In genomic region chr5:31502506-31502905, GRCh38 we compare ENCODE assay signal across 15 cellular contexts.
"Had no signal": no experiment of that assay in that cellular context is flagged by ENCODE, and none has a peak within 500 bp of the region (broad histone marks: within the 10 kb centered on the region; RNA-seq: fewer than 3 reads in every experiment).

No MANE protein-coding gene starts in this region.

- H3K9me3 Mint-ChIP-seq: activated naive CD4-positive, alpha-beta T cell treated with anti-CD3 and anti-CD28 coated beads, Interleukin-2, amount 50 U/mL, for 24 hours; activated T-cell treated with anti-CD3 and anti-CD28 coated beads, Interleukin-2, amount 50 U/mL, for 24 hours; central memory CD8-positive, alpha-beta T cell; nephron progenitor cell; stimulated activated memory B cell treated with anti-CD40 and anti-IgM and Interleukin-4, amounts not matched to agents 10 μg/mL and 1 μg/mL and 100 μg/mL, for 72 hours; T-helper 2 cell treated with Interferon-gamma antibody and Interleukin-4, amounts not matched to agents 5 μg/mL and 100 μg/mL, for 36 hours had no signal

- DNase-seq: activated CD4-positive, alpha-beta T cell treated with anti-CD3 and anti-CD28 coated beads, Interleukin-2, amount 50 U/mL, for 48 hours; activated CD8-positive, alpha-beta memory T cell treated with anti-CD3 and anti-CD28 coated beads, Interleukin-2, amount 10 ng/mL, durations not matched to agents 7 days and 5 days; activated effector memory CD4-positive, alpha-beta T cell treated with Interleukin-2 at 50 U/mL for 16 hours; activated T-cell treated with anti-CD3 and anti-CD28 coated beads, Interleukin-2, amount 50 U/mL, for 24 hours; body of pancreas; mesendoderm; nephron progenitor cell; ovary; trophoblast cell had no signal

- H3K4me3 Mint-ChIP-seq: activated CD8-positive, alpha-beta memory T cell treated with anti-CD3 and anti-CD28 coated beads, Interleukin-2, amount 10 ng/mL, durations not matched to agents 7 days and 5 days; activated naive CD4-positive, alpha-beta T cell treated with anti-CD3 and anti-CD28 coated beads, Interleukin-2, amount 50 U/mL, for 24 hours; activated T-cell treated with anti-CD3 and anti-CD28 coated beads, Interleukin-2, amount 50 U/mL, for 24 hours; central memory CD8-positive, alpha-beta T cell; nephron progenitor cell; stimulated activated memory B cell treated with anti-CD40 and anti-IgM and Interleukin-4, amounts not matched to agents 10 μg/mL and 1 μg/mL and 100 μg/mL, for 72 hours; T-helper 2 cell treated with Interferon-gamma antibody and Interleukin-4, amounts not matched to agents 5 μg/mL and 100 μg/mL, for 36 hours had no signal

- H3K27me3 Mint-ChIP-seq: activated CD8-positive, alpha-beta memory T cell treated with anti-CD3 and anti-CD28 coated beads, Interleukin-2, amount 10 ng/mL, durations not matched to agents 7 days and 5 days; activated naive CD4-positive, alpha-beta T cell treated with anti-CD3 and anti-CD28 coated beads, Interleukin-2, amount 50 U/mL, for 24 hours; activated T-cell treated with anti-CD3 and anti-CD28 coated beads, Interleukin-2, amount 50 U/mL, for 24 hours; central memory CD8-positive, alpha-beta T cell; stimulated activated memory B cell treated with anti-CD40 and anti-IgM and Interleukin-4, amounts not matched to agents 10 μg/mL and 1 μg/mL and 100 μg/mL, for 72 hours had no signal

- H3K27ac Mint-ChIP-seq: activated CD8-positive, alpha-beta memory T cell treated with anti-CD3 and anti-CD28 coated beads, Interleukin-2, amount 10 ng/mL, durations not matched to agents 7 days and 5 days; activated naive CD4-positive, alpha-beta T cell treated with anti-CD3 and anti-CD28 coated beads, Interleukin-2, amount 50 U/mL, for 24 hours; activated T-cell treated with anti-CD3 and anti-CD28 coated beads, Interleukin-2, amount 50 U/mL, for 24 hours; nephron progenitor cell; stimulated activated memory B cell treated with anti-CD40 and anti-IgM and Interleukin-4, amounts not matched to agents 10 μg/mL and 1 μg/mL and 100 μg/mL, for 72 hours; T-helper 2 cell treated with Interferon-gamma antibody and Interleukin-4, amounts not matched to agents 5 μg/mL and 100 μg/mL, for 36 hours had no signal

- ATAC-seq: activated CD4-positive, CD25-positive, alpha-beta regulatory T cell treated with anti-CD3 and anti-CD28 coated beads, Interleukin-2, amount 50 U/mL, for 24 hours; activated CD8-positive, alpha-beta memory T cell treated with anti-CD3 and anti-CD28 coated beads, Interleukin-2, amount 10 ng/mL, durations not matched to agents 7 days and 5 days; body of pancreas; esophagus mucosa; stimulated activated memory B cell treated with anti-CD40 and anti-IgM and Interleukin-4, amounts not matched to agents 10 μg/mL and 1 μg/mL and 100 μg/mL, for 72 hours had no signal

- H3K4me1 Mint-ChIP-seq: activated CD8-positive, alpha-beta memory T cell treated with anti-CD3 and anti-CD28 coated beads, Interleukin-2, amount 10 ng/mL, durations not matched to agents 7 days and 5 days; activated naive CD4-positive, alpha-beta T cell treated with anti-CD3 and anti-CD28 coated beads, Interleukin-2, amount 50 U/mL, for 24 hours; stimulated activated memory B cell treated with anti-CD40 and anti-IgM and Interleukin-4, amounts not matched to agents 10 μg/mL and 1 μg/mL and 100 μg/mL, for 72 hours had no signal
